Comparison of ENCODE assay signal across 1 cellular context in genomic region chr10:29332761-29333148, GRCh38.
TF ChIP-seq lines count a peak whose summit lies in the region.

No MANE protein-coding gene starts in this region.

TF ChIP-seq in HepG2, 621 proteins besides CTCF, POLR2A, EP300 and RAD21 (continued from another document):
- 0 out of 2 replicates have a peak, but pooled peaks have one; percentile 18 for TF ChIP-seq AHDC1 (CRISPR knock-in tag; IDR thresholded peaks at IDR 0.05; ENCODE audit: borderline replicate concordance)
- TF ChIP-seq NCOA2 (CRISPR knock-in tag; IDR thresholded peaks at IDR 0.05): peak; percentile 78
